In genomic region chr1:40221471-40221905, GRCh38 we compare ENCODE assay signal across 19 cellular contexts. TPM values are rescaled to one million over a fixed set of nuclear protein-coding genes. Genes with fewer than 3 reads are reported as not detected.
"Had no signal": no experiment of that assay in that cellular context is flagged by ENCODE, and none has a peak within 500 bp of the region (broad histone marks: within the 10 kb centered on the region; RNA-seq: fewer than 3 reads in every experiment).

No MANE protein-coding gene starts in this region.

RNA-seq across cellular contexts. Expression of gene TMCO2, which starts 26.2 kb away (rescaled TPM):
- total RNA-seq: activated naive CD4-positive, alpha-beta T cell treated with anti-CD3 and anti-CD28 coated beads for 36 hours; activated naive CD4-positive, alpha-beta T cell treated with anti-CD3 and anti-CD28 coated beads, Interleukin-2, amount 50 U/mL, for 72 hours; activated naive CD8-positive, alpha-beta T cell treated with anti-CD3 and anti-CD28 coated beads for 36 hours; activated naive CD8-positive, alpha-beta T cell treated with anti-CD3 and anti-CD28 coated beads, Interleukin-2, amount 10 ng/mL, durations not matched to agents 7 days and 5 days; activated T-cell treated with anti-CD3 and anti-CD28 coated beads, Interleukin-2, amount 50 U/mL, for 4 hours; activated T-helper 1 cell treated with anti-CD3 and anti-CD28 coated beads, Interleukin-12 subunit alpha, Interleukin-12 subunit beta, Interleukin-2, Interleukin-4 antibody, amounts not matched to agents 30 ng/mL and 10 ng/mL and 1 ng/mL, durations not matched to agents 14 hours and 24 hours and 36 hours; activated T-helper 2 cell treated with anti-CD3 and anti-CD28 coated beads, Interferon-gamma antibody, Interleukin-2, Interleukin-4, amounts not matched to agents 10 μg/mL and 5 μg/mL and 100 μg/mL, durations not matched to agents 14 hours and 24 hours and 36 hours; adrenal gland; aorta; ascending aorta; astrocyte; body of pancreas; breast epithelium; bronchial epithelial cell; cardiac muscle cell; cardiac septum; cerebellum; chondrocyte had no signal
- polyA plus RNA-seq: adipose tissue, adrenal gland, aorta, cardiac muscle cell had no signal
